ENCODE assay signal across 1 cellular context in genomic region chr3:24160424-24160823, GRCh38.
TF ChIP-seq lines count a peak whose summit lies in the region.

No MANE protein-coding gene starts in this region.

TF ChIP-seq in H1, 55 proteins besides CTCF, POLR2A, EP300 and RAD21:
- TF ChIP-seq ATF2 (IDR thresholded peaks at IDR 0.05; ENCODE audit: low read length) (no peak), SAP30 (IDR thresholded peaks at IDR 0.05; ENCODE audit: insufficient read depth, insufficient replicate concordance, low read length) (peak; percentile 54), SIN3A (conservative IDR thresholded peaks at IDR 0.05 in 1 of 2, IDR thresholded peaks at IDR 0.05 in 1 of 2; ENCODE audit: low read depth in 1 of 2, low read length in 2 of 2) (peak; percentile 90 to 91), TEAD4 (IDR thresholded peaks at IDR 0.05; ENCODE audit: low read depth, low read length) (0 out of 2 replicates have a peak, but pooled peaks have one; percentile 38)
TF ChIP-seq in H1: peak in this region for 3.
